14 cellular contexts compared by ENCODE assay signal in genomic region chr15:64110945-64111678, GRCh38. TPM values are rescaled to one million over a fixed set of nuclear protein-coding genes. Genes with fewer than 3 reads are reported as not detected.
A peak's percentile ranks its signal among the peaks of the same experiment; 100 is the strongest.
DNase-seq lines count a peak whose midpoint lies in the region; ATAC-seq and TF ChIP-seq lines count a peak whose summit lies in the region.
"Had no signal": no experiment of that assay in that cellular context is flagged by ENCODE, and none has a peak within 500 bp of the region (broad histone marks: within the 10 kb centered on the region; RNA-seq: fewer than 3 reads in every experiment).

No MANE protein-coding gene starts in this region.

- DNase-seq in stimulated activated naive CD8-positive, alpha-beta T cell treated with anti-CD3 and anti-CD28 coated beads, Interleukin-15, Interleukin-2, amounts not matched to agents 100 U/mL and 50 U/mL, for 24 hours = no peak
- DNase-seq in effector CD4-positive, alpha-beta T cell = no peak
- DNase-seq in adrenal gland = no peak
- DNase-seq in left lung = no peak
- DNase-seq: body of pancreas; NCI-H1105; NCI-H774; stimulated activated naive CD4-positive, alpha-beta T cell treated with Interleukin-2 at 50 U/mL for 16 hours had no signal

- no peak for TF ChIP-seq RAD21 in liver (IDR thresholded peaks at IDR 0.05)

- WGBS in liver = 62% methylated on average over 3 of the region's 3 CpGs
- WGBS in adrenal gland, 4 donors = 79 to 86% (median 83%) methylated on average over 3 of the region's 3 CpGs

- peaks cover 2 to 15% (median 11%) of the 10 kb centered on the region in 4 donors for H3K36me3 ChIP-seq in liver (ENCODE audit: control insufficient read depth in 4 of 4, insufficient read depth in 3 of 4, low read depth in 1 of 4, low read length in 3 of 4)
- peaks cover 0 to 33% of the 10 kb centered on the region in 2 donors for H3K36me3 ChIP-seq in adrenal gland (replicated peaks in 1 of 2)
- peaks cover 0 to 39% of the 10 kb centered on the region in 2 donors for H3K36me3 ChIP-seq in left lung

- no peak for ATAC-seq in stimulated activated naive CD8-positive, alpha-beta T cell treated with anti-CD3 and anti-CD28 coated beads, Interleukin-15, Interleukin-2, amounts not matched to agents 100 U/mL and 50 U/mL, for 24 hours
- ATAC-seq in HG03045 (IDR thresholded peaks at IDR 0.05; ENCODE audit: unreplicated experiment) = no peak
- no peak for ATAC-seq in left lung

- no peak overlapping the region for H3K4me3 ChIP-seq in liver (ENCODE audit: low read depth in 1 of 3, low read length in 3 of 3)
- no peak overlapping the region for H3K4me3 ChIP-seq in adrenal gland
- no peak overlapping the region for H3K4me3 ChIP-seq in left lung
- H3K4me3 ChIP-seq: body of pancreas, esophagus muscularis mucosa had no signal

- H3K27ac ChIP-seq in liver (ENCODE audit: low read depth in 1 of 2, low read length in 2 of 2) (peak overlapping the region; percentile 26 to 57), adrenal gland (no peak overlapping the region), left lung (peak overlapping the region in 1 of 2 donors; percentile 55)
- H3K27ac ChIP-seq: esophagus muscularis mucosa, HL-60 had no signal

- intact Hi-C loops in adrenal gland (cut with DNase I) = no loop called here
- intact Hi-C loops in left lung (cut with DNase I) = no loop called here

- TF ChIP-seq CTCF in liver (IDR thresholded peaks at IDR 0.05; ENCODE audit: low read depth, low read length, missing input control) (no peak), adrenal gland (IDR thresholded peaks at IDR 0.05) (no peak), left lung (IDR thresholded peaks at IDR 0.05) (no peak)

- peaks cover 19 to 73% (median 60%) of the 10 kb centered on the region in 4 donors for H3K4me1 ChIP-seq in liver (ENCODE audit: control insufficient read depth in 4 of 4, insufficient read depth in 4 of 4, low read length in 3 of 4)
- H3K4me1 ChIP-seq in adrenal gland (replicated peaks in 1 of 2) = peaks cover 9 to 43% of the 10 kb centered on the region in 2 donors
- H3K4me1 ChIP-seq in left lung = peaks cover 17 to 78% of the 10 kb centered on the region in 2 donors

- peaks cover 37% of the 10 kb centered on the region for H3K36me3 Mint-ChIP-seq in stimulated activated naive CD8-positive, alpha-beta T cell treated with anti-CD3 and anti-CD28 coated beads, Interleukin-15, Interleukin-2, amounts not matched to agents 100 ng/mL and 50 ng/mL, for 24 hours (ENCODE audit: low read depth)
- peaks cover 21% of the 10 kb centered on the region for H3K36me3 Mint-ChIP-seq in T-helper 1 cell treated with Interleukin-12 subunit alpha and Interleukin-12 subunit beta and Interleukin-4 antibody, amounts not matched to agents 30 μg/mL and 1 μg/mL, for 36 hours (ENCODE audit: low read depth)

- peak overlapping the region; percentile 13 for H3K27ac Mint-ChIP-seq in stimulated activated naive CD8-positive, alpha-beta T cell treated with anti-CD3 and anti-CD28 coated beads, Interleukin-15, Interleukin-2, amounts not matched to agents 100 ng/mL and 50 ng/mL, for 24 hours
- H3K27ac Mint-ChIP-seq in T-helper 1 cell treated with Interleukin-12 subunit alpha and Interleukin-12 subunit beta and Interleukin-4 antibody, amounts not matched to agents 30 μg/mL and 1 μg/mL, for 36 hours = peak overlapping the region; percentile 67

- H3K9me3 Mint-ChIP-seq in stimulated activated naive CD8-positive, alpha-beta T cell treated with anti-CD3 and anti-CD28 coated beads, Interleukin-15, Interleukin-2, amounts not matched to agents 100 ng/mL and 50 ng/mL, for 24 hours = no peaks in the 10 kb centered on the region
- H3K9me3 Mint-ChIP-seq in T-helper 1 cell treated with Interleukin-12 subunit alpha and Interleukin-12 subunit beta and Interleukin-4 antibody, amounts not matched to agents 30 μg/mL and 1 μg/mL, for 36 hours = no peaks in the 10 kb centered on the region

- TF ChIP-seq POLR2A in adrenal gland (IDR thresholded peaks at IDR 0.05) = no peak

- H3K9me3 ChIP-seq in liver (ENCODE audit: control insufficient read depth in 4 of 4, low read length in 3 of 4) (no peaks in the 10 kb centered on the region), adrenal gland (replicated peaks in 1 of 3) (no peaks in the 10 kb centered on the region), left lung (no peaks in the 10 kb centered on the region)
- H3K9me3 ChIP-seq: body of pancreas, esophagus muscularis mucosa had no signal

- no peaks in the 10 kb centered on the region for H3K27me3 Mint-ChIP-seq in stimulated activated naive CD8-positive, alpha-beta T cell treated with anti-CD3 and anti-CD28 coated beads, Interleukin-15, Interleukin-2, amounts not matched to agents 100 ng/mL and 50 ng/mL, for 24 hours
- no peaks in the 10 kb centered on the region for H3K27me3 Mint-ChIP-seq in T-helper 1 cell treated with Interleukin-12 subunit alpha and Interleukin-12 subunit beta and Interleukin-4 antibody, amounts not matched to agents 30 μg/mL and 1 μg/mL, for 36 hours (ENCODE audit: low read depth)

- no peaks in the 10 kb centered on the region for H3K27me3 ChIP-seq in liver (ENCODE audit: control insufficient read depth in 4 of 4, insufficient read depth in 4 of 4, low read length in 3 of 4)
- H3K27me3 ChIP-seq in adrenal gland = no peaks in the 10 kb centered on the region
- no peaks in the 10 kb centered on the region for H3K27me3 ChIP-seq in left lung
- H3K27me3 ChIP-seq: body of pancreas, esophagus muscularis mucosa had no signal

- H3K4me1 Mint-ChIP-seq in stimulated activated naive CD8-positive, alpha-beta T cell treated with anti-CD3 and anti-CD28 coated beads, Interleukin-15, Interleukin-2, amounts not matched to agents 100 ng/mL and 50 ng/mL, for 24 hours (ENCODE audit: low read depth) = peaks cover 48% of the 10 kb centered on the region
- peaks cover 24% of the 10 kb centered on the region for H3K4me1 Mint-ChIP-seq in T-helper 1 cell treated with Interleukin-12 subunit alpha and Interleukin-12 subunit beta and Interleukin-4 antibody, amounts not matched to agents 30 μg/mL and 1 μg/mL, for 36 hours (ENCODE audit: low read depth)

- H3K4me3 Mint-ChIP-seq in stimulated activated naive CD8-positive, alpha-beta T cell treated with anti-CD3 and anti-CD28 coated beads, Interleukin-15, Interleukin-2, amounts not matched to agents 100 ng/mL and 50 ng/mL, for 24 hours = no peak overlapping the region
- no peak overlapping the region for H3K4me3 Mint-ChIP-seq in T-helper 1 cell treated with Interleukin-12 subunit alpha and Interleukin-12 subunit beta and Interleukin-4 antibody, amounts not matched to agents 30 μg/mL and 1 μg/mL, for 36 hours

- H3K9ac ChIP-seq in liver (ENCODE audit: low read depth in 1 of 2, low read length in 2 of 2) = no peak overlapping the region

TF ChIP-seq in liver, 16 proteins besides CTCF, POLR2A, EP300 and RAD21:
- TF ChIP-seq MAX (IDR thresholded peaks at IDR 0.05) (no peak), HNF4A (conservative IDR thresholded peaks at IDR 0.05) (no peak), RXRA (IDR thresholded peaks at IDR 0.05) (no peak), YY1 (IDR thresholded peaks at IDR 0.05) (no peak), HNF4G (IDR thresholded peaks at IDR 0.05) (no peak), ATF3 (IDR thresholded peaks at IDR 0.05) (no peak), GABPA (IDR thresholded peaks at IDR 0.05 in 1 of 2, conservative IDR thresholded peaks at IDR 0.05 in 1 of 2) (no peak), ZBTB33 (IDR thresholded peaks at IDR 0.05) (no peak), FOXA1 (IDR thresholded peaks at IDR 0.05) (no peak)

RNA-seq across cellular contexts. Expression of gene SNX1, which starts 15.3 kb away (rescaled TPM):
- 10 to 100 TPM; 40.0 to 67.4 TPM for total RNA-seq in liver
- 10 to 100 TPM; 44.4 to 45.6 TPM for polyA plus RNA-seq in liver
- 100 to 1,000 TPM in 6 of 8 donors, 10 to 100 TPM in 2; 79.7 to 251 (median 145) TPM for total RNA-seq in adrenal gland
- 100 to 1,000 TPM in 1 of 3 donors, 10 to 100 TPM in 2; 69.3 to 119 (median 78.1) TPM for polyA plus RNA-seq in adrenal gland
- total RNA-seq in left lung = 100 to 1,000 TPM; 150 to 160 TPM

RNA-seq across cellular contexts. Expression of gene CIAO2A, which starts 17.5 kb away (rescaled TPM):
- total RNA-seq in liver (100 to 1,000 TPM; 124 to 147 TPM), adrenal gland (100 to 1,000 TPM in 5 of 8 donors, 10 to 100 TPM in 3; 49.2 to 209 (median 118) TPM), left lung (10 to 100 TPM; 51.4 to 73.0 TPM)
- polyA plus RNA-seq in liver (100 to 1,000 TPM; 171 to 404 TPM), adrenal gland (100 to 1,000 TPM in 2 of 3 donors, 10 to 100 TPM in 1; 93.6 to 154 (median 108) TPM)

RNA-seq across cellular contexts. Expression of gene SNX22, which starts 40.4 kb away (rescaled TPM):
- total RNA-seq in liver (10 to 100 TPM in 1 of 2 donors, 1 to 10 TPM in 1; 2.2 to 37.4 TPM), adrenal gland (1 to 10 TPM in 4 of 8 donors, under 1 TPM in 4; 0.35 to 2.5 (median 1.0) TPM), left lung (1 to 10 TPM; 6.2 to 7.4 TPM)
- polyA plus RNA-seq in liver (1 to 10 TPM; 2.4 to 3.7 TPM), adrenal gland (1 to 10 TPM in 2 of 3 donors, under 1 TPM in 1; 0.15 to 3.1 (median 2.3) TPM)

RNA-seq across cellular contexts. Expression of gene PPIB, which starts 51.7 kb away (rescaled TPM):
- total RNA-seq in liver (100 to 1,000 TPM; 379 to 638 TPM), adrenal gland (1,000 to 10,000 TPM in 1 of 8 donors, 100 to 1,000 TPM in 7; 313 to 2,941 (median 534) TPM), left lung (100 to 1,000 TPM; 554 to 728 TPM)
- polyA plus RNA-seq in liver (100 to 1,000 TPM; 627 to 768 TPM), adrenal gland (1,000 to 10,000 TPM in 1 of 3 donors, 100 to 1,000 TPM in 2; 611 to 1,206 (median 702) TPM)

Comparison
In these comparisons a context has a peak if more than half of its experiments do, and no peak if none do; other contexts are left out.
1. H3K27ac ChIP-seq: peak in liver (2 of 2); none in adrenal gland (0 of 5).